In genomic region chr3:66376568-66376967, GRCh38 we compare ENCODE assay signal across 12 cellular contexts.
DNase-seq lines count a peak whose midpoint lies in the region; ATAC-seq, FAIRE-seq and TF ChIP-seq lines count a peak whose summit lies in the region.
"Had no signal": no experiment of that assay in that cellular context is flagged by ENCODE, and none has a peak within 500 bp of the region (broad histone marks: within the 10 kb centered on the region; RNA-seq: fewer than 3 reads in every experiment).

No MANE protein-coding gene starts in this region.

- H3K4me1 ChIP-seq in A549, result peaks cover 11% of the 10 kb centered on the region
- peaks cover 0 to 14% (median 4%) of the 10 kb centered on the region in 4 donors for H3K4me1 ChIP-seq in right lobe of liver
- H3K4me1 ChIP-seq: neural progenitor cell, vagina had no signal

- POLR2A ChIA-PET in A549 (lab: Yijun Ruan, JAX), result no interaction called here

- peak overlapping the region; percentile 34; the same call in 2 of the 3 replicates for H3K4me2 ChIP-seq in A549
- H3K4me2 ChIP-seq: KMS-11, neural progenitor cell had no signal

- H3K27ac ChIP-seq in A549 (peak overlapping the region in 1 of 2 experiments; percentile 46; a peak in 1 of 6 replicates), right lobe of liver (peak overlapping the region in 1 of 3 donors; percentile 10)
- H3K27ac ChIP-seq: KMS-11, vagina had no signal

- H3K27me3 ChIP-seq in right lobe of liver, result no peaks in the 10 kb centered on the region
- H3K27me3 ChIP-seq: neural progenitor cell, vagina had no signal

- no peak for TF ChIP-seq EP300 in A549 (IDR thresholded peaks at IDR 0.05)

- CTCF ChIA-PET in A549 (lab: Yijun Ruan, JAX), result no interaction called here

- no peak for FAIRE-seq in A549 (lab: Jason Lieb, UNC)

- 26% methylated on average over 2 of the region's 2 CpGs for WGBS in A549 (ENCODE audit: missing lambda C conversion rate)
- 38% methylated on average over 2 of the region's 2 CpGs for WGBS in right lobe of liver (ENCODE audit: insufficient coverage, low coverage, low lambda C conversion rate, missing lambda C conversion rate)

- H3K36me3 ChIP-seq in right lobe of liver, result peaks cover 0 to 34% (median 8%) of the 10 kb centered on the region in 4 donors

- ATAC-seq in A549 (peak in 1 of 2 experiments; percentile 74; a peak in 4 of 6 replicates), right lobe of liver (peak; percentile 89 to 93 (median 92)), GM19324 (IDR thresholded peaks at IDR 0.05; ENCODE audit: low FRiP score, unreplicated experiment) (no peak)

- no peak overlapping the region for H3K4me3 ChIP-seq in A549
- H3K4me3 ChIP-seq in cardiac fibroblast (replicated peaks in 1 of 2; ENCODE audit: low read depth in 2 of 2, low read length in 2 of 2), result no peak overlapping the region
- no peak overlapping the region for H3K4me3 ChIP-seq in right lobe of liver
- H3K4me3 ChIP-seq: neural progenitor cell, vagina had no signal

- intact Hi-C loops in right lobe of liver (cut with DNase I), result no loop called here

- TF ChIP-seq RAD21 in A549 (conservative IDR thresholded peaks at IDR 0.05 in 1 of 2, IDR thresholded peaks at IDR 0.05 in 1 of 2), result no peak

- no peak for TF ChIP-seq CTCF in A549 (IDR thresholded peaks at IDR 0.05)
- TF ChIP-seq CTCF in cardiac fibroblast (IDR thresholded peaks at IDR 0.05; ENCODE audit: low read depth, low read length), result no peak
- TF ChIP-seq CTCF in right lobe of liver (IDR thresholded peaks at IDR 0.05), result no peak

- H3K9me3 ChIP-seq in A549, result no peaks in the 10 kb centered on the region
- no peaks in the 10 kb centered on the region for H3K9me3 ChIP-seq in right lobe of liver
- H3K9me3 ChIP-seq: vagina had no signal

- no peak for TF ChIP-seq POLR2A in A549 (IDR thresholded peaks at IDR 0.05; ENCODE audit: low read length)
- no peak for TF ChIP-seq POLR2A in right lobe of liver (IDR thresholded peaks at IDR 0.05)

- DNase-seq in A549 (ENCODE audit: low read depth in 1 of 2, low spot score in 1 of 2) (peak; percentile 13 to 41), HT1080 (ENCODE audit: low read depth) (peak; percentile 41), cardiac fibroblast (ENCODE audit: low read depth in 2 of 2) (peak; percentile 83 to 89), right lobe of liver (peak in 1 of 3 donors; percentile 82), RPMI8226 (no peak), HPDE6-E6E7 (ENCODE audit: extremely low spot score) (no peak), T-helper 1 cell (no peak)
- DNase-seq: NCI-H446 treated with DMSO at 0.1 percent for 48 hours had no signal

TF ChIP-seq in A549, 52 proteins besides CTCF, POLR2A, EP300 and RAD21:
- TF ChIP-seq FOSL2 (IDR thresholded peaks at IDR 0.05), result no peak
- TF ChIP-seq FOSL2 (CRISPR knock-in tag; IDR thresholded peaks at IDR 0.05), result peak; percentile 22; the same call in 1 of the 2 replicates
- TF ChIP-seq HOXB13 (CRISPR knock-in tag; IDR thresholded peaks at IDR 0.05; ENCODE audit: low read depth), result no peak

Comparison
In these comparisons a context has a peak if more than half of its experiments do, and no peak if none do; other contexts are left out.
1. DNase-seq: peak in A549 (2 of 2), HT1080 (single experiment) and cardiac fibroblast (2 of 2); none in RPMI8226 (single experiment), HPDE6-E6E7 (single experiment) and T-helper 1 cell (0 of 5).